In genomic region chr1:212792396-212792908, GRCh38 we compare ENCODE assay signal across 8 cellular contexts. TPM values are rescaled to one million over a fixed set of nuclear protein-coding genes. Genes with fewer than 3 reads are reported as not detected.
DNase-seq lines count a peak whose midpoint lies in the region; ATAC-seq, FAIRE-seq and TF ChIP-seq lines count a peak whose summit lies in the region.

No MANE protein-coding gene starts in this region.

- DNase-seq in activated naive CD4-positive, alpha-beta T cell treated with anti-CD3 and anti-CD28 coated beads, Interleukin-2, amount 10 ng/mL, durations not matched to agents 7 days and 5 days, result no peak
- DNase-seq in activated naive CD4-positive, alpha-beta T cell treated with Interleukin-2 at 50 U/mL for 16 hours, result no peak
- DNase-seq in GM12878 (ENCODE audit: low read depth, low spot score) (no peak), lung (ENCODE audit: low spot score) (no peak), upper lobe of right lung (no peak), GM19239 (ENCODE audit: insufficient read length, low spot score) (no peak)

- intact Hi-C loops in GM12878 (cut with micrococcal nuclease; ENCODE audit: unreplicated experiment) (loop anchor here (1.0 kb wide), 1 partner anchor 81 kb away; no protein-coding TSS in a partner anchor), upper lobe of right lung (cut with DNase I) (no loop called here)

- H3K4me1 ChIP-seq in GM12878 (ENCODE audit: control insufficient read depth, insufficient read depth, low read length), result peaks cover 8% of the 10 kb centered on the region
- peaks cover 0 to 1% of the 10 kb centered on the region in 2 donors for H3K4me1 ChIP-seq in lung (ENCODE audit: control insufficient read depth in 2 of 2, insufficient read depth in 2 of 2, low read length in 2 of 2)
- peaks cover 20% of the 10 kb centered on the region for H3K4me1 ChIP-seq in upper lobe of right lung

- H3K27me3 Mint-ChIP-seq in activated naive CD4-positive, alpha-beta T cell treated with anti-CD3 and anti-CD28 coated beads, Interleukin-2, amount 10 ng/mL, durations not matched to agents 7 days and 5 days, result peaks cover 4% of the 10 kb centered on the region

- peak overlapping the region; percentile 78 for H3K4me3 ChIP-seq in GM12878
- peak overlapping the region; percentile 81 for H3K4me3 ChIP-seq in lung
- H3K4me3 ChIP-seq in upper lobe of right lung, result peak overlapping the region; percentile 99

- peak overlapping the region; percentile 94 for H3K4me2 ChIP-seq in GM12878 (ENCODE audit: control insufficient read depth, insufficient read depth)

- peaks cover 41% of the 10 kb centered on the region for H3K79me2 ChIP-seq in GM12878 (ENCODE audit: control insufficient read depth, insufficient read depth, low read length)

- peak overlapping the region; percentile 97 for H3K27ac Mint-ChIP-seq in activated naive CD4-positive, alpha-beta T cell treated with anti-CD3 and anti-CD28 coated beads, Interleukin-2, amount 10 ng/mL, durations not matched to agents 7 days and 5 days

- H2AFZ ChIP-seq in GM12878 (ENCODE audit: control insufficient read depth, low read depth, low read length), result peak overlapping the region; percentile 96

- H3K27ac ChIP-seq in GM12878 (ENCODE audit: control insufficient read depth, insufficient read depth) (peak overlapping the region; percentile 97), lung (ENCODE audit: low read depth in 1 of 2, low read length in 1 of 2) (peak overlapping the region; percentile 89 to 95), upper lobe of right lung (peak overlapping the region; percentile 97)

- H3K9ac ChIP-seq in GM12878 (ENCODE audit: control insufficient read depth, insufficient read depth, low read length), result peak overlapping the region; percentile 99

- TF ChIP-seq RAD21 in GM12878 (IDR thresholded peaks at IDR 0.05; ENCODE audit: insufficient read depth, low read depth, low read length), result no peak

- in situ Hi-C loops in GM12878 (cut with MboI), result no loop called here

- POLR2A ChIA-PET in GM12878 (lab: Charles Lee), result interaction anchor here (0.6 to 2.1 kb wide), 17 partner anchors 8 to 1679 kb away, joined by 3 to 8 read pairs (median 4); partner anchors contain the start of gene FLVCR1

- TF ChIP-seq CTCF in GM12878 (IDR thresholded peaks at IDR 0.05 in 2 of 3, conservative IDR thresholded peaks at IDR 0.05 in 1 of 3; ENCODE audit: control insufficient read depth in 2 of 3, extremely low read depth in 1 of 3, insufficient read depth in 1 of 3, low read depth in 3 of 3, low read length in 3 of 3) (no peak), lung (IDR thresholded peaks at IDR 0.05; ENCODE audit: control extremely low read depth, extremely low read depth) (no peak), upper lobe of right lung (IDR thresholded peaks at IDR 0.05) (no peak)

- no peaks in the 10 kb centered on the region for H3K27me3 ChIP-seq in GM12878 (replicated peaks in 1 of 2; ENCODE audit: control insufficient read depth in 2 of 2, insufficient read depth in 2 of 2, low read length in 1 of 2)
- H3K27me3 ChIP-seq in lung (ENCODE audit: control insufficient read depth, insufficient read depth), result no peaks in the 10 kb centered on the region
- no peaks in the 10 kb centered on the region for H3K27me3 ChIP-seq in upper lobe of right lung

- no peaks in the 10 kb centered on the region; the same call in 2 of the 3 replicates for H3K9me3 ChIP-seq in GM12878 (replicated peaks; ENCODE audit: control insufficient read depth, insufficient read depth, low read length)
- H3K9me3 ChIP-seq in lung (ENCODE audit: control insufficient read depth in 2 of 2, insufficient read depth in 1 of 2, low read length in 1 of 2), result no peaks in the 10 kb centered on the region
- no peaks in the 10 kb centered on the region for H3K9me3 ChIP-seq in upper lobe of right lung

- peak; percentile 1 for ATAC-seq in GM12878
- ATAC-seq in lung (ENCODE audit: insufficient read depth, low FRiP score), result no peak
- ATAC-seq in upper lobe of right lung, result no peak
- no peak for ATAC-seq in GM18867 (IDR thresholded peaks at IDR 0.05; ENCODE audit: unreplicated experiment)
- ATAC-seq in HG02571 (IDR thresholded peaks at IDR 0.05; ENCODE audit: unreplicated experiment), result no peak

- SMC1A ChIA-PET in GM12878 (lab: Charles Lee; ENCODE audit: uncharacterized antibody, unreplicated experiment), result interaction anchor here (0.7 to 3.0 kb wide), 13 partner anchors 11 to 283 kb away, joined by 3 to 20 read pairs (median 3); partner anchors contain the start of gene FLVCR1

- H3K9me3 Mint-ChIP-seq in activated naive CD4-positive, alpha-beta T cell treated with anti-CD3 and anti-CD28 coated beads, Interleukin-2, amount 10 ng/mL, durations not matched to agents 7 days and 5 days, result no peaks in the 10 kb centered on the region

- no peak for TF ChIP-seq POLR2A in GM12878 (IDR thresholded peaks at IDR 0.05; ENCODE audit: low read depth, low read length)

- peaks cover 25% of the 10 kb centered on the region for H3K36me3 Mint-ChIP-seq in activated naive CD4-positive, alpha-beta T cell treated with anti-CD3 and anti-CD28 coated beads, Interleukin-2, amount 10 ng/mL, durations not matched to agents 7 days and 5 days

- TF ChIP-seq EP300 in GM12878 (IDR thresholded peaks at IDR 0.05; ENCODE audit: borderline replicate concordance in 1 of 2, control insufficient read depth in 1 of 2, low read depth in 2 of 2, low read length in 2 of 2), result no peak

- H3K36me3 ChIP-seq in GM12878 (ENCODE audit: control insufficient read depth in 2 of 2, insufficient read depth in 2 of 2, low read length in 1 of 2) (peaks cover 0 to 12% of the 10 kb centered on the region in 2 experiments; a peak in 1 of 4 replicates), lung (ENCODE audit: control insufficient read depth in 2 of 2, insufficient read depth in 2 of 2, low read length in 2 of 2) (peaks cover 0 to 2% of the 10 kb centered on the region in 2 donors), upper lobe of right lung (peaks cover 14% of the 10 kb centered on the region)

- BruUV-seq in GM12878 (replicated peaks; lab: Mats Ljungman, UMichigan), result no TSS peak

- peak overlapping the region; percentile 99 for H3K4me3 Mint-ChIP-seq in activated naive CD4-positive, alpha-beta T cell treated with anti-CD3 and anti-CD28 coated beads, Interleukin-2, amount 10 ng/mL, durations not matched to agents 7 days and 5 days

- no peaks in the 10 kb centered on the region for H4K20me1 ChIP-seq in GM12878 (ENCODE audit: control insufficient read depth, insufficient read depth)

- CTCF ChIA-PET in activated naive CD4-positive, alpha-beta T cell treated with anti-CD3 and anti-CD28 coated beads, Interleukin-2, amount 10 ng/mL, durations not matched to agents 7 days and 5 days (lab: Charles Lee), result no interaction called here
- CTCF ChIA-PET in GM12878 (lab: Yijun Ruan, JAX), result interaction anchor here (0.6 to 1.7 kb wide), 11 partner anchors 11 to 278 kb away, joined by 3 to 9 read pairs (median 4); no protein-coding TSS in a partner anchor

- 21% methylated on average over 11 of the region's 16 CpGs for WGBS in GM12878 (ENCODE audit: insufficient coverage, insufficient replicate concordance, low lambda C conversion rate, missing lambda C conversion rate)
- 18 to 23% methylated on average over 16 of the region's 16 CpGs for WGBS in lung, 2 donors

- H3K4me1 Mint-ChIP-seq in activated naive CD4-positive, alpha-beta T cell treated with anti-CD3 and anti-CD28 coated beads, Interleukin-2, amount 10 ng/mL, durations not matched to agents 7 days and 5 days, result peaks cover 50% of the 10 kb centered on the region

- FAIRE-seq in GM12878 (lab: Jason Lieb, UNC) (no peak), GM19239 (lab: Jason Lieb, UNC) (no peak)

- RAD21 ChIA-PET in GM12878 (lab: Charles Lee; ENCODE audit: unreplicated experiment), result interaction anchor here (0.6 to 1.7 kb wide), 9 partner anchors 22 to 336 kb away, joined by 3 to 7 read pairs (median 4); partner anchors contain the start of gene ATF3

RNA-seq across cellular contexts. Expression of gene TATDN3, which starts 0.8 kb away (rescaled TPM):
- total RNA-seq in GM12878 (2013; cell fraction: nucleolus; rRNA removed), result 38.0 and 48.8 TPM in 2 replicates
- total RNA-seq in GM12878 (2014; rRNA removed), result 15.5 and 21.7 TPM in 2 replicates
- 20.7 and 21.0 TPM in 2 replicates for total RNA-seq in GM12878 (2014; rRNA removed; fragmentation: Illumina TruSeq; extraction: Trizol)
- 17.1 and 18.2 TPM in 2 replicates for total RNA-seq in GM12878 (2021)
- 11.4 TPM for polyA plus RNA-seq in GM12878 (2011; ENCODE audit: low read depth)
- polyA plus RNA-seq in GM12878 (2011; rRNA removed), result 24.5 and 40.9 TPM in 2 replicates
- 10.7 and 12.3 TPM in 2 replicates for polyA plus RNA-seq in GM12878 (2011; cell fraction: cytosol; rRNA removed)
- polyA plus RNA-seq in GM12878 (2011; cell fraction: nucleus; rRNA removed), result 8.2 and 9.9 TPM in 2 replicates
- polyA plus RNA-seq in GM12878 (2012), result 10.6 and 12.7 TPM in 2 replicates
- polyA plus RNA-seq in GM12878 (2014; fragmentation: Illumina TruSeq; extraction: Trizol), result 17.8 and 20.2 TPM in 2 replicates
- polyA plus RNA-seq in GM12878 (2014; fragmentation: Nextera tagmentation; extraction: Ambion mirVana), result 10 to 100 TPM; 34.0 to 40.0 TPM
- polyA plus RNA-seq in GM12878 (2014; rRNA removed), result 14.8 and 15.9 TPM in 2 replicates
- 10 to 100 TPM; 28.0 to 32.7 TPM for polyA plus RNA-seq in GM12878 (2016; fragmentation: Nextera tagmentation; extraction: Ambion mirVana)
- polyA minus RNA-seq in GM12878 (2011; rRNA and poly(A)+ RNA removed), result 16.9 and 22.8 TPM in 2 replicates
- 5.9 TPM in 2 replicates for polyA minus RNA-seq in GM12878 (2011; cell fraction: cytosol; rRNA and poly(A)+ RNA removed)
- polyA minus RNA-seq in GM12878 (2011; cell fraction: nucleus; rRNA and poly(A)+ RNA removed), result 7.5 and 9.2 TPM in 2 replicates
- total RNA-seq in lung, result 10 to 100 TPM; 15.1 to 17.8 TPM
- polyA plus RNA-seq in lung, result 10 to 100 TPM; 11.2 to 12.4 TPM
- 13.0 TPM for total RNA-seq in upper lobe of right lung

RNA-seq across cellular contexts. Expression of gene NSL1, which starts 0.9 kb away (rescaled TPM):
- total RNA-seq in GM12878 (2013; cell fraction: nucleolus; rRNA removed), result 97.5 and 114 TPM in 2 replicates
- total RNA-seq in GM12878 (2014; rRNA removed) (41.9 and 46.9 TPM in 2 replicates), GM12878 (2014; rRNA removed; fragmentation: Illumina TruSeq; extraction: Trizol) (37.5 and 40.2 TPM in 2 replicates), GM12878 (2021) (38.3 and 41.6 TPM in 2 replicates), lung (10 to 100 TPM; 27.5 to 48.8 TPM), upper lobe of right lung (30.2 TPM)
- polyA plus RNA-seq in GM12878 (2011; ENCODE audit: low read depth), result 11.3 TPM
- polyA plus RNA-seq in GM12878 (2011; rRNA removed) (46.4 and 68.5 TPM in 2 replicates), GM12878 (2014; fragmentation: Illumina TruSeq; extraction: Trizol) (36.7 TPM in 2 replicates), GM12878 (2014; fragmentation: Nextera tagmentation; extraction: Ambion mirVana) (10 to 100 TPM; 46.5 to 67.2 TPM), GM12878 (2014; rRNA removed) (34.5 and 43.6 TPM in 2 replicates), GM12878 (2016; fragmentation: Nextera tagmentation; extraction: Ambion mirVana) (10 to 100 TPM; 72.3 to 74.2 TPM), lung (10 to 100 TPM in 1 of 2 donors, 1 to 10 TPM in 1; 9.2 to 26.5 TPM)
- polyA plus RNA-seq in GM12878 (2011; cell fraction: cytosol; rRNA removed), result 35.9 and 46.6 TPM in 2 replicates
- 25.8 and 25.9 TPM in 2 replicates for polyA plus RNA-seq in GM12878 (2011; cell fraction: nucleus; rRNA removed)
- polyA plus RNA-seq in GM12878 (2012), result 15.8 and 17.9 TPM in 2 replicates
- 20.3 and 27.5 TPM in 2 replicates for polyA minus RNA-seq in GM12878 (2011; rRNA and poly(A)+ RNA removed)
- polyA minus RNA-seq in GM12878 (2011; cell fraction: cytosol; rRNA and poly(A)+ RNA removed), result 5.1 and 13.8 TPM in 2 replicates
- polyA minus RNA-seq in GM12878 (2011; cell fraction: nucleus; rRNA and poly(A)+ RNA removed), result 27.0 and 42.8 TPM in 2 replicates

RNA-seq across cellular contexts. Expression of gene SPATA45, which starts 55.0 kb away (rescaled TPM):
- total RNA-seq in GM12878 (2013; cell fraction: nucleolus; rRNA removed), result not detected in 2 replicates
- not detected in 2 replicates for total RNA-seq in GM12878 (2014; rRNA removed)
- not detected in 2 replicates for total RNA-seq in GM12878 (2014; rRNA removed; fragmentation: Illumina TruSeq; extraction: Trizol)
- 0.58 TPM in 1 of 2 replicates, not detected in the other for total RNA-seq in GM12878 (2021)
- not detected for polyA plus RNA-seq in GM12878 (2011; ENCODE audit: low read depth)
- polyA plus RNA-seq in GM12878 (2011; rRNA removed), result 0.22 and 0.49 TPM in 2 replicates
- not detected in 2 replicates for polyA plus RNA-seq in GM12878 (2011; cell fraction: cytosol; rRNA removed)
- not detected in 2 replicates for polyA plus RNA-seq in GM12878 (2011; cell fraction: nucleus; rRNA removed)
- polyA plus RNA-seq in GM12878 (2012), result not detected in 2 replicates
- polyA plus RNA-seq in GM12878 (2014; fragmentation: Illumina TruSeq; extraction: Trizol), result not detected in 2 replicates
- polyA plus RNA-seq in GM12878 (2014; fragmentation: Nextera tagmentation; extraction: Ambion mirVana), result under 1 TPM in 1 of 2 experiments, not detected in 1; 0.31 TPM
- polyA plus RNA-seq in GM12878 (2014; rRNA removed), result not detected in 2 replicates
- under 1 TPM in 1 of 2 experiments, not detected in 1; 0.37 TPM for polyA plus RNA-seq in GM12878 (2016; fragmentation: Nextera tagmentation; extraction: Ambion mirVana)
- not detected in 2 replicates for polyA minus RNA-seq in GM12878 (2011; rRNA and poly(A)+ RNA removed)
- polyA minus RNA-seq in GM12878 (2011; cell fraction: cytosol; rRNA and poly(A)+ RNA removed), result not detected in 2 replicates
- not detected in 2 replicates for polyA minus RNA-seq in GM12878 (2011; cell fraction: nucleus; rRNA and poly(A)+ RNA removed)
- not detected for total RNA-seq in lung
- not detected for polyA plus RNA-seq in lung
- total RNA-seq in upper lobe of right lung, result not detected
